Comparison of ENCODE assay signal across 9 cellular contexts in the genomic region with DNA sequence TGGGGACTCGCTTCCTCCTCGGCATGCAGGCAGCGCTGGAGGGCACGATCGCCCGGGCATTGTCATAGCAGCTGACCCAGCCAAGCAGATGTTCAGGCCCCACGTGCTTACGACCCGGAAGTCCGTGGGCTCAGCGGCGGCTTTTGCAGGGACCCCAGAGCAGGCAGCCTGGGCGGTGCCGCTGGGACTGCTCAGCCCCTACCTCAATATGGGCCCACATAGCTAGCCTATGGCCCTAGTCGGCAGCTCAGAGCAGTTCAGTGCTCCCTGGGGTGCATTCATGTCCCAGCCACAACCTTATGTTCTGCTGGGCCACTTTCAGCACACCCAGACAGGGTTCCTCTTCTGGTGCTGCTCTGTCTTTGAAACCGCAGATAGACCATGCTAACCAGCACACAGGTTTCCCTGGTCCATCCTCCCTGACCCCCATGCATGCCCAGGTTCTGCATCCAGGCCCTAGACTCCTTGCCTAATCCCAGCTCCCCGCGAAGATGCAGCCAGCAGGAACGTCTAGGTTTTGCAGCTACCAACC. TPM values are rescaled to one million over a fixed set of nuclear protein-coding genes. Genes with fewer than 3 reads are reported as not detected.
DNase-seq lines count a peak whose midpoint lies in the region; ATAC-seq and TF ChIP-seq lines count a peak whose summit lies in the region.
"Had no signal": no experiment of that assay in that cellular context is flagged by ENCODE, and none has a peak within 500 bp of the region (broad histone marks: within the 10 kb centered on the region; RNA-seq: fewer than 3 reads in every experiment).

No MANE protein-coding gene starts in this region.

- H3K9me2 ChIP-seq in PC-9 (ENCODE audit: insufficient read depth) = no peaks in the 10 kb centered on the region

- no peak for TF ChIP-seq CTCF in AG04450 (IDR thresholded peaks at IDR 0.05; ENCODE audit: low read depth, low read length)
- no peak for TF ChIP-seq CTCF in activated B cell treated with CpG ODN at 0.5 μM for 24 hours (IDR thresholded peaks at IDR 0.05)
- TF ChIP-seq CTCF in choroid plexus epithelial cell (conservative IDR thresholded peaks at IDR 0.05; ENCODE audit: low read depth, low read length) = no peak
- TF ChIP-seq CTCF in PC-9 (conservative IDR thresholded peaks at IDR 0.05) = no peak

- H3K36me3 Mint-ChIP-seq in activated B cell treated with CpG ODN at 0.5 μM for 24 hours (ENCODE audit: low read depth) = peaks cover 3% of the 10 kb centered on the region

- peak overlapping the region; percentile 96 for H3K27ac Mint-ChIP-seq in activated B cell treated with CpG ODN at 0.5 μM for 24 hours

- H3K9me3 Mint-ChIP-seq in activated B cell treated with CpG ODN at 0.5 μM for 24 hours = no peaks in the 10 kb centered on the region

- H3K9me3 ChIP-seq in AG04450 (ENCODE audit: control insufficient read depth, insufficient read depth, low read length) (no peaks in the 10 kb centered on the region), PC-9 (ENCODE audit: insufficient read depth, low read depth) (no peaks in the 10 kb centered on the region)

- no peaks in the 10 kb centered on the region for H4K20me1 ChIP-seq in PC-9 (ENCODE audit: insufficient read depth)

- POLR2A ChIA-PET in AG04450 (lab: Yijun Ruan, JAX) (interaction anchor here (2.6 kb wide), 1 partner anchor 10 kb away, joined by 24 read pairs; a partner anchor contains a TSS), activated B cell treated with CpG ODN at 0.5 μM for 24 hours (lab: Charles Lee) (interaction anchor here (0.6 to 5.2 kb wide), 17 partner anchors 10 to 835 kb away, joined by 3 to 258 read pairs (median 4); a partner anchor contains a TSS), PC-9 (lab: Charles Lee; ENCODE audit: unreplicated experiment) (no interaction called here)

- H3K4me3 ChIP-seq in AG04450 (ENCODE audit: low read depth, low read length) (peak overlapping the region; percentile 39), choroid plexus epithelial cell (ENCODE audit: low read depth, low read length) (peak overlapping the region; percentile 58), PC-9 (no peak overlapping the region)

- DNase-seq in AG04450 (ENCODE audit: low read depth, low spot score) = no peak
- peak; percentile 67 for DNase-seq in activated B cell treated with CpG ODN at 0.5 μM for 24 hours
- no peak for DNase-seq in choroid plexus epithelial cell (ENCODE audit: low read depth)
- peak; percentile 58 to 63 for DNase-seq in lung microvascular endothelial cell (ENCODE audit: low read depth in 2 of 2)
- peak; percentile 39 for DNase-seq in stimulated activated CD8-positive, alpha-beta memory T cell treated with anti-CD3 and anti-CD28 coated beads, Interleukin-12 subunit alpha, Interleukin-12 subunit beta, amount 100 ng/mL, for 24 hours (ENCODE audit: extremely low read depth)
- DNase-seq in PC-9 = no peak

- H3K4me3 Mint-ChIP-seq in activated B cell treated with CpG ODN at 0.5 μM for 24 hours = peak overlapping the region; percentile 96

- in situ Hi-C loops in GM18951 (cut with MboI; ENCODE audit: low sequenced_read_pairs, unreplicated experiment) = no loop called here

- peak; percentile 60 for TF ChIP-seq POLR2A in GM18951 (IDR thresholded peaks at IDR 0.05; ENCODE audit: extremely low read depth, insufficient read depth, insufficient read length)

- H3K4me1 ChIP-seq in PC-9 (replicated peaks; ENCODE audit: insufficient read depth) = no peaks in the 10 kb centered on the region

- no TSS peak for BruUV-seq in PC-9 (replicated peaks; lab: Mats Ljungman, UMichigan)

- no peaks in the 10 kb centered on the region for H3K79me2 ChIP-seq in PC-9 (ENCODE audit: low read depth)

- CTCF ChIA-PET in AG04450 (lab: Charles Lee) = interaction anchor here (1.3 to 2.2 kb wide), 3 partner anchors 49 to 158 kb away, joined by 3 to 10 read pairs (median 9); no protein-coding TSS in a partner anchor
- CTCF ChIA-PET in activated B cell treated with CpG ODN at 0.5 μM for 24 hours (lab: Charles Lee) = interaction anchor here (0.9 to 2.1 kb wide), 3 partner anchors 11 to 156 kb away, joined by 3 to 8 read pairs (median 7); a partner anchor contains a TSS
- CTCF ChIA-PET in PC-9 (lab: Charles Lee) = no interaction called here

- H3K27me3 ChIP-seq in AG04450 (ENCODE audit: control insufficient read depth, insufficient read depth, low read length) = no peaks in the 10 kb centered on the region
- no peaks in the 10 kb centered on the region for H3K27me3 ChIP-seq in PC-9 (ENCODE audit: insufficient read depth, low read depth)

- peaks cover 23% of the 10 kb centered on the region for H3K4me1 Mint-ChIP-seq in activated B cell treated with CpG ODN at 0.5 μM for 24 hours

- peak; percentile 96 for ATAC-seq in HG03175 (IDR thresholded peaks at IDR 0.05; ENCODE audit: unreplicated experiment)
- ATAC-seq in activated B cell treated with CpG ODN at 0.5 μM for 24 hours (ENCODE audit: low read depth) = peak; percentile 94

- no peak overlapping the region for H3K4me2 ChIP-seq in PC-9

- H3K27ac ChIP-seq in AG04450 (ENCODE audit: low read depth, low read length) (no peak overlapping the region), PC-9 (no peak overlapping the region)

- H3K36me3 ChIP-seq in PC-9 (ENCODE audit: low read depth) = no peaks in the 10 kb centered on the region

- intact Hi-C loops in activated B cell treated with CpG ODN at 0.5 μM for 24 hours (cut with micrococcal nuclease) (loop anchor here (1.0 kb wide), 2 partner anchors 10 to 33 kb away; a partner anchor contains a TSS), PC-9 (cut with micrococcal nuclease; ENCODE audit: unreplicated experiment) (no loop called here)

- H2AFZ ChIP-seq in PC-9 = no peak overlapping the region

- H3K27me3 Mint-ChIP-seq in activated B cell treated with CpG ODN at 0.5 μM for 24 hours = no peaks in the 10 kb centered on the region

- 0 out of 2 replicates have a peak, but pooled peaks cover 5% of the 10 kb centered on the region for H3F3A ChIP-seq in PC-9 (ENCODE audit: insufficient read depth, low read depth)

RNA-seq across cellular contexts. Expression of a gene that starts 10.4 kb away (rescaled TPM):
- polyA plus RNA-seq in AG04450 (2011; rRNA removed) = 498 and 774 TPM in 2 replicates
- polyA minus RNA-seq in AG04450 (2011; rRNA and poly(A)+ RNA removed) = 260 and 394 TPM in 2 replicates
- total RNA-seq in activated B cell treated with CpG ODN at 0.5 μM for 24 hours (533 and 574 TPM in 2 replicates), lung microvascular endothelial cell (379 and 608 TPM in 2 replicates), PC-9 (2021) (446 and 618 TPM in 2 replicates)

RNA-seq across cellular contexts. Expression of a gene that starts 33.3 kb away (rescaled TPM):
- polyA plus RNA-seq in AG04450 (2011; rRNA removed) = 7.3 and 9.4 TPM in 2 replicates
- polyA minus RNA-seq in AG04450 (2011; rRNA and poly(A)+ RNA removed) = 3.5 and 4.0 TPM in 2 replicates
- total RNA-seq in activated B cell treated with CpG ODN at 0.5 μM for 24 hours (28.8 and 29.9 TPM in 2 replicates), lung microvascular endothelial cell (7.7 and 14.4 TPM in 2 replicates), PC-9 (2021) (93.8 and 94.5 TPM in 2 replicates)

RNA-seq across cellular contexts. Expression of a gene that starts 55.8 kb away (rescaled TPM):
- not detected in 2 replicates for polyA plus RNA-seq in AG04450 (2011; rRNA removed)
- polyA minus RNA-seq in AG04450 (2011; rRNA and poly(A)+ RNA removed) = not detected in 2 replicates
- total RNA-seq in activated B cell treated with CpG ODN at 0.5 μM for 24 hours (not detected in 2 replicates), lung microvascular endothelial cell (not detected in 2 replicates), PC-9 (2021) (not detected in 2 replicates)
- total RNA-seq: urinary bladder had no signal

Comparison
In these comparisons a context has a peak if more than half of its experiments do, and no peak if none do; other contexts are left out.
1. DNase-seq: peak in activated B cell treated with CpG ODN at 0.5 μM for 24 hours (single experiment), lung microvascular endothelial cell (2 of 2) and stimulated activated CD8-positive, alpha-beta memory T cell treated with anti-CD3 and anti-CD28 coated beads, Interleukin-12 subunit alpha, Interleukin-12 subunit beta, amount 100 ng/mL, for 24 hours (single experiment); none in AG04450 (single experiment), choroid plexus epithelial cell (single experiment) and PC-9 (0 of 2).